In genomic region chr11:95883381-95883780, GRCh38 we compare ENCODE assay signal across 32 cellular contexts.
"Had no signal": no experiment of that assay in that cellular context is flagged by ENCODE, and none has a peak within 500 bp of the region (broad histone marks: within the 10 kb centered on the region; RNA-seq: fewer than 3 reads in every experiment).

No MANE protein-coding gene starts in this region.

- H3K27ac ChIP-seq: adrenal gland, cardiac muscle cell, Peyer's patch, SJSA1 had no signal

- H3K4me3 ChIP-seq: adrenal gland, cardiac muscle cell, MG63, Peyer's patch, SJSA1 had no signal

- DNase-seq: activated CD4-positive, alpha-beta T cell treated with anti-CD3 and anti-CD28 coated beads for 36 hours; activated CD4-positive, alpha-beta T cell treated with anti-CD3 and anti-CD28 coated beads, Interleukin-2, amount 10 ng/mL, durations not matched to agents 7 days and 5 days; activated CD4-positive, alpha-beta T cell treated with anti-CD3 and anti-CD28 coated beads, Interleukin-2, amount 50 U/mL, for 48 hours; activated CD8-positive, alpha-beta memory T cell treated with anti-CD3 and anti-CD28 coated beads, Interleukin-2, amount 50 U/mL, for 4 hours; activated gamma-delta T cell treated with Interleukin-2 at 50 U/mL for 16 hours; activated naive CD4-positive, alpha-beta T cell treated with anti-CD3 and anti-CD28 coated beads for 36 hours; activated T-cell treated with anti-CD3 and anti-CD28 coated beads for 4 hours; activated T-cell treated with anti-CD3 and anti-CD28 coated beads, Interleukin-2, amount 50 U/mL, for 4 hours; adrenal gland; Kasumi-1; KG1; MG63; NCI-H1048; NCI-H1105 treated with DMSO at 0.1 percent for 48 hours; NCI-H1436; NCI-H1694; NCI-H1930; NCI-H2081 treated with DMSO at 0.1 percent for 48 hours; NCI-H2227 treated with DMSO at 0.1 percent for 48 hours; NCI-H446; NCI-H510A treated with DMSO at 0.1 percent for 48 hours; NCI-H526 treated with DMSO at 0.1 percent for 48 hours; NCI-H82; NK-92 treated with Interleukin-12 subunit alpha and Interleukin-12 subunit beta, amount 100 ng/mL, for 24 hours; PC-3; Peyer's patch; RPMI8226; SHP77 treated with DMSO at 0.1 percent for 48 hours; SK-N-SH had no signal

- H3K9me3 ChIP-seq: adrenal gland, MG63, Peyer's patch, SJSA1, SK-N-SH had no signal

- H3K27me3 ChIP-seq: adrenal gland, cardiac muscle cell, MG63, Peyer's patch, SJSA1 had no signal

- FAIRE-seq: TTC549 had no signal

- H3K4me1 ChIP-seq: adrenal gland, Peyer's patch had no signal
